In genomic region chr4:40628888-40629287, GRCh38 we compare ENCODE assay signal across 8 cellular contexts. TPM values are rescaled to one million over a fixed set of nuclear protein-coding genes. Genes with fewer than 3 reads are reported as not detected.
A peak's percentile ranks its signal among the peaks of the same experiment; 100 is the strongest.
DNase-seq lines count a peak whose midpoint lies in the region; ATAC-seq and TF ChIP-seq lines count a peak whose summit lies in the region.

No MANE protein-coding gene starts in this region.

- no peak overlapping the region for H3K27ac Mint-ChIP-seq in stimulated activated naive CD8-positive, alpha-beta T cell treated with anti-CD3 and anti-CD28 coated beads, Interleukin-15, Interleukin-2, amounts not matched to agents 100 ng/mL and 50 ng/mL, for 24 hours

- H3K9me3 ChIP-seq in breast epithelium (no peaks in the 10 kb centered on the region), mesodermal cell (ENCODE audit: control insufficient read depth, low read length) (no peaks in the 10 kb centered on the region)

- intact Hi-C loops in breast epithelium (cut with DNase I; ENCODE audit: low total_unique reads): no loop called here

- DNase-seq in stimulated activated naive CD8-positive, alpha-beta T cell treated with anti-CD3 and anti-CD28 coated beads, Interleukin-15, Interleukin-2, amounts not matched to agents 100 U/mL and 50 U/mL, for 24 hours: no peak
- DNase-seq in breast epithelium (ENCODE audit: low spot score in 2 of 2) (no peak), epidermal melanocyte (ENCODE audit: insufficient read length, low spot score) (no peak)

- ATAC-seq in stimulated activated naive CD8-positive, alpha-beta T cell treated with anti-CD3 and anti-CD28 coated beads, Interleukin-15, Interleukin-2, amounts not matched to agents 100 U/mL and 50 U/mL, for 24 hours: no peak
- ATAC-seq in HG02588 (IDR thresholded peaks at IDR 0.05; ENCODE audit: unreplicated experiment) (no peak), HG02973 (IDR thresholded peaks at IDR 0.05; ENCODE audit: unreplicated experiment) (no peak), GM21528 (IDR thresholded peaks at IDR 0.05; ENCODE audit: low FRiP score, unreplicated experiment) (no peak)

- H3K27me3 ChIP-seq in breast epithelium: no peaks in the 10 kb centered on the region

- H3K4me3 ChIP-seq in breast epithelium: peak overlapping the region; percentile 56 to 82 (median 66)
- peak overlapping the region; percentile 40 for H3K4me3 ChIP-seq in mesodermal cell (ENCODE audit: extremely low read depth, insufficient read depth, low read length, poor library complexity, severe bottlenecking)

- H3K9me3 Mint-ChIP-seq in stimulated activated naive CD8-positive, alpha-beta T cell treated with anti-CD3 and anti-CD28 coated beads, Interleukin-15, Interleukin-2, amounts not matched to agents 100 ng/mL and 50 ng/mL, for 24 hours: no peaks in the 10 kb centered on the region

- no peak for TF ChIP-seq CTCF in breast epithelium (IDR thresholded peaks at IDR 0.05)

- peak overlapping the region; percentile 80 for H3K4me3 Mint-ChIP-seq in stimulated activated naive CD8-positive, alpha-beta T cell treated with anti-CD3 and anti-CD28 coated beads, Interleukin-15, Interleukin-2, amounts not matched to agents 100 ng/mL and 50 ng/mL, for 24 hours

- H3K27ac ChIP-seq in breast epithelium (peak overlapping the region; percentile 93 to 94), mesodermal cell (ENCODE audit: low read depth, low read length, severe bottlenecking) (no peak overlapping the region)

- no peak for TF ChIP-seq POLR2A in breast epithelium (IDR thresholded peaks at IDR 0.05)

- H3K27me3 Mint-ChIP-seq in stimulated activated naive CD8-positive, alpha-beta T cell treated with anti-CD3 and anti-CD28 coated beads, Interleukin-15, Interleukin-2, amounts not matched to agents 100 ng/mL and 50 ng/mL, for 24 hours: peaks cover 47% of the 10 kb centered on the region

- whole genome bisulfite sequencing in mesodermal cell (ENCODE audit: insufficient coverage in 2 of 2), 2 experiments: 0 to 25% methylated on average over 1 of the region's 6 CpGs

- H3K36me3 ChIP-seq in breast epithelium (no peaks in the 10 kb centered on the region), mesodermal cell (ENCODE audit: control insufficient read depth, insufficient read depth, low read length) (no peaks in the 10 kb centered on the region)

- H3K36me3 Mint-ChIP-seq in stimulated activated naive CD8-positive, alpha-beta T cell treated with anti-CD3 and anti-CD28 coated beads, Interleukin-15, Interleukin-2, amounts not matched to agents 100 ng/mL and 50 ng/mL, for 24 hours (ENCODE audit: low read depth): no peaks in the 10 kb centered on the region

- H3K4me1 Mint-ChIP-seq in stimulated activated naive CD8-positive, alpha-beta T cell treated with anti-CD3 and anti-CD28 coated beads, Interleukin-15, Interleukin-2, amounts not matched to agents 100 ng/mL and 50 ng/mL, for 24 hours (ENCODE audit: low read depth): peaks cover 29% of the 10 kb centered on the region

- no peaks in the 10 kb centered on the region for H3K4me1 ChIP-seq in breast epithelium
- peaks cover 16% of the 10 kb centered on the region for H3K4me1 ChIP-seq in mesodermal cell (ENCODE audit: control insufficient read depth, insufficient read depth, low read length, poor library complexity, severe bottlenecking)

RNA-seq across cellular contexts. Expression of gene RBM47, which starts 0.8 kb away (rescaled TPM):
- 100 to 1,000 TPM in 1 of 3 donors, 10 to 100 TPM in 2; 66.6 to 151 (median 89.5) TPM for total RNA-seq in breast epithelium
- polyA plus RNA-seq in mesodermal cell (2013, experiment 1 of 2): 1.7 TPM
- 1.9 TPM for polyA plus RNA-seq in mesodermal cell (2013, experiment 2 of 2)
